In the genomic region with DNA sequence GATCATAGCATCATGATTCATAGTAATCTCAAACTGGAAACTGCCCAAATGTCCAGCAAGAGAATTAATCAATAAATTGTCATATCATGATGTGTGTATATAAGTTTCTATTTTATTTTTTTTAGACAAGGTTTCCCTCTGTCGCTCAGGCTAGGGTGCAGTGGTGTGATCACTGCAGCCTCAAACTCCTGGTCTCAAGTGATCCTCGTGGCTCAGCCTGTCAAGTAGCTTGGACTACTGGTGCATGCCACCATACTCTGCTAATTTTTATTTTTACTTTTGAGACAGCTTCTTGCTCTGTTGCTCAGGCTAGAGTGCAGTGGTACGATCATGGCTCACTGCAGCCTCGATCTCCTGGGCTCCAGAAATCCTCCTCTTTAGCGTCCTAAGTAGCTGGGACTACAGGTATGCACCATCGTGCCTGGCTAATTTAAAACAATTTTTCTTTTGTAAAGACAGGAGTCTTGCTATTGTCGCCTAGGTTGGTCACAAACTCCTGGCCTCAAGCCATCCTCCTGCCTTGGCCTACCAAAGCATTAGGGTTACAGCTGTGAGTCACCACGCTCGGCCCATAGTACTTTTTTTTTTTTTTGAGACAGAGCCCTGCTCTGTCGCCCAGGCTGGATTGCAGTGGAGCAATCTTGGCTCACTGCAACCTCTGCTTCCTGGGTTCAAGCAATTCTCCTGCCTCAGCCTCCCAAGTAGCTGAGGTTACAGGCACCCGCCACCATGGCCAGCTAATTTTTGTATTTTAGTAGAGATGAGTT, we compare ENCODE assay signal across 22 cellular contexts. TPM values are rescaled to one million over a fixed set of nuclear protein-coding genes. Genes with fewer than 3 reads are reported as not detected.
A peak's percentile ranks its signal among the peaks of the same experiment; 100 is the strongest.
DNase-seq lines count a peak whose midpoint lies in the region; ATAC-seq and TF ChIP-seq lines count a peak whose summit lies in the region.
"Had no signal": no experiment of that assay in that cellular context is flagged by ENCODE, and none has a peak within 500 bp of the region (broad histone marks: within the 10 kb centered on the region; RNA-seq: fewer than 3 reads in every experiment).

No MANE protein-coding gene starts in this region.

- DNase-seq in HCEC 1CT (peak; percentile 20), PC-9 (peak; percentile 39 to 59), fibroblast of mammary gland (ENCODE audit: low read depth) (peak; percentile 25), renal cortical epithelial cell (ENCODE audit: low read depth) (peak; percentile 57), Ammon's horn (ENCODE audit: low spot score) (no peak)
- DNase-seq: activated CD4-positive, alpha-beta T cell treated with anti-CD3 and anti-CD28 coated beads for 1 hour; activated gamma-delta T cell treated with Interleukin-2 at 50 U/mL for 16 hours; colonic mucosa; kidney; lower lobe of right lung; MM.1S; mucosa of descending colon; NCI-H1694; NK-92 treated with Interleukin-12 subunit alpha and Interleukin-12 subunit beta, amount 100 ng/mL, for 24 hours; uterus had no signal

- H3K79me2 ChIP-seq in PC-9 (ENCODE audit: low read depth) = no peaks in the 10 kb centered on the region

- no peaks in the 10 kb centered on the region for H3K36me3 ChIP-seq in PC-9 (ENCODE audit: low read depth)
- H3K36me3 ChIP-seq: colonic mucosa, lower lobe of right lung, SJSA1, suprapubic skin, uterus had no signal

- no peaks in the 10 kb centered on the region for H3K9me2 ChIP-seq in PC-9 (ENCODE audit: insufficient read depth)

- POLR2A ChIA-PET in PC-9 (lab: Charles Lee; ENCODE audit: unreplicated experiment) = interaction anchor here (0.6 kb wide), 4 partner anchors 8 to 455 kb away, joined by 3 to 4 read pairs (median 4); no protein-coding TSS in a partner anchor

- H3K27ac ChIP-seq in PC-9 = no peak overlapping the region
- H3K27ac ChIP-seq: C4-2B, colonic mucosa, lower lobe of right lung, SJSA1, suprapubic skin, uterus had no signal

- CTCF ChIA-PET in PC-9 (lab: Charles Lee) = no interaction called here

- no peak overlapping the region for H3K4me2 ChIP-seq in PC-9

- no peaks in the 10 kb centered on the region for H4K20me1 ChIP-seq in PC-9 (ENCODE audit: insufficient read depth)

- H3K4me1 ChIP-seq in PC-9 (replicated peaks; ENCODE audit: insufficient read depth) = no peaks in the 10 kb centered on the region
- H3K4me1 ChIP-seq: colonic mucosa, lower lobe of right lung, SJSA1, suprapubic skin, uterus had no signal

- BruUV-seq in PC-9 (replicated peaks; lab: Mats Ljungman, UMichigan) = no TSS peak

- H3K9me3 ChIP-seq in PC-9 (ENCODE audit: insufficient read depth, low read depth) = no peaks in the 10 kb centered on the region
- H3K9me3 ChIP-seq: colonic mucosa, lower lobe of right lung, mucosa of descending colon, SJSA1, suprapubic skin, uterus had no signal

- intact Hi-C loops in PC-9 (cut with micrococcal nuclease; ENCODE audit: unreplicated experiment) = no loop called here

- H3K4me3 ChIP-seq in PC-9 (no peak overlapping the region), fibroblast of mammary gland (ENCODE audit: control insufficient read depth, low read depth, low read length) (no peak overlapping the region)
- H3K4me3 ChIP-seq: colonic mucosa, lower lobe of right lung, mucosa of descending colon, SJSA1, suprapubic skin, uterus had no signal

- TF ChIP-seq CTCF in PC-9 (conservative IDR thresholded peaks at IDR 0.05) = no peak
- no peak for TF ChIP-seq CTCF in fibroblast of mammary gland (conservative IDR thresholded peaks at IDR 0.05; ENCODE audit: control insufficient read depth, insufficient read depth, low read depth, low read length)

- ATAC-seq in GM19467 (IDR thresholded peaks at IDR 0.05; ENCODE audit: unreplicated experiment) (no peak), HG02623 (IDR thresholded peaks at IDR 0.05; ENCODE audit: unreplicated experiment) (no peak)
- ATAC-seq: HCT116, lower lobe of right lung, mucosa of descending colon, Panc1 had no signal

- H3F3A ChIP-seq in PC-9 (ENCODE audit: insufficient read depth, low read depth) = no peaks in the 10 kb centered on the region

- no peak overlapping the region for H2AFZ ChIP-seq in PC-9

- 0 out of 2 replicates have a peak, but pooled peaks cover 4% of the 10 kb centered on the region for H3K27me3 ChIP-seq in PC-9 (ENCODE audit: insufficient read depth, low read depth)
- H3K27me3 ChIP-seq: colonic mucosa, suprapubic skin, uterus had no signal

RNA-seq across cellular contexts. Expression of a gene that starts 8.7 kb away (rescaled TPM):
- total RNA-seq in PC-9 (2021) (34.9 and 35.0 TPM in 2 replicates), renal cortical epithelial cell (31.4 and 66.1 TPM in 2 replicates)

RNA-seq across cellular contexts. Expression of a gene that starts 54.6 kb away (rescaled TPM):
- total RNA-seq in PC-9 (2021) = 2.6 and 2.9 TPM in 2 replicates
- total RNA-seq in renal cortical epithelial cell = 6.8 and 22.0 TPM in 2 replicates
